ENCODE assay signal across 10 cellular contexts in genomic region chr18:35588995-35589394, GRCh38. TPM values are rescaled to one million over a fixed set of nuclear protein-coding genes. Genes with fewer than 3 reads are reported as not detected.
DNase-seq lines count a peak whose midpoint lies in the region; ATAC-seq, FAIRE-seq and TF ChIP-seq lines count a peak whose summit lies in the region.
"Had no signal": no experiment of that assay in that cellular context is flagged by ENCODE, and none has a peak within 500 bp of the region (broad histone marks: within the 10 kb centered on the region; RNA-seq: fewer than 3 reads in every experiment).

No MANE protein-coding gene starts in this region.

- DNase-seq in GM10248 (ENCODE audit: extremely low spot score) (peak; percentile 26), iPS-NIHi11 (ENCODE audit: low spot score) (peak; percentile 32), tibial artery (no peak), GM12892 (ENCODE audit: insufficient read length) (no peak)
- peak; percentile 14 for DNase-seq in activated CD4-positive, alpha-beta T cell treated with anti-CD3 and anti-CD28 coated beads, Interleukin-2, amount 50 U/mL, for 1 hour
- DNase-seq: adrenal gland, NCI-H446 had no signal

- FAIRE-seq in GM12892 (lab: Jason Lieb, UNC) = no peak

- no peaks in the 10 kb centered on the region for H3K36me3 ChIP-seq in tibial artery
- H3K36me3 ChIP-seq: adrenal gland had no signal

- intact Hi-C loops in tibial artery (cut with DNase I; ENCODE audit: low total_unique reads) = loop anchor here (10.0 kb wide), 1 partner anchor 204 kb away; no protein-coding TSS in a partner anchor

- POLR2A ChIA-PET in GM10248 (lab: Yijun Ruan, JAX) = no interaction called here

- CTCF ChIA-PET in GM10248 (lab: Yijun Ruan, JAX) = interaction anchor here (0.9 to 1.2 kb wide), 3 partner anchors 20 to 120 kb away, joined by 3 to 4 read pairs (median 3); no protein-coding TSS in a partner anchor

- peak; percentile 38 for ATAC-seq in GM19035 (IDR thresholded peaks at IDR 0.05; ENCODE audit: unreplicated experiment)
- ATAC-seq in GM19397 (IDR thresholded peaks at IDR 0.05; ENCODE audit: unreplicated experiment) = no peak
- ATAC-seq: SK-N-SH treated with all-trans-retinoic acid at 6 μM for 48 hours had no signal

- no peaks in the 10 kb centered on the region for H3K27me3 ChIP-seq in tibial artery
- H3K27me3 ChIP-seq: adrenal gland had no signal

- peaks cover 0 to 3% (median 0%) of the 10 kb centered on the region in 4 donors for H3K4me1 ChIP-seq in tibial artery
- H3K4me1 ChIP-seq: adrenal gland had no signal

- TF ChIP-seq CTCF in GM10248 (IDR thresholded peaks at IDR 0.05; ENCODE audit: control extremely low read depth, extremely low read depth, low read depth, missing control alignments) (no peak), tibial artery (IDR thresholded peaks at IDR 0.05) (no peak)

- peaks cover 0 to 6% (median 0%) of the 10 kb centered on the region in 3 donors for H3K9me3 ChIP-seq in tibial artery

- no peak overlapping the region for H3K27ac ChIP-seq in tibial artery
- H3K27ac ChIP-seq: adrenal gland had no signal

- TF ChIP-seq POLR2A in GM12892 (IDR thresholded peaks at IDR 0.05; ENCODE audit: low read depth, low read length) = no peak

- no peak overlapping the region for H3K4me3 ChIP-seq in tibial artery
- H3K4me3 ChIP-seq: adrenal gland had no signal

RNA-seq across cellular contexts. Expression of gene GALNT1, which starts 7.5 kb away (rescaled TPM):
- polyA plus RNA-seq in GM12892 (2012; ENCODE audit: missing spikeins) = 22.2 TPM

Comparison
In these comparisons a context has a peak if more than half of its experiments do, and no peak if none do; other contexts are left out.
1. DNase-seq: peak in GM10248 (single experiment), activated CD4-positive, alpha-beta T cell treated with anti-CD3 and anti-CD28 coated beads, Interleukin-2, amount 50 U/mL, for 1 hour (single experiment) and iPS-NIHi11 (single experiment); none in tibial artery (0 of 2) and GM12892 (single experiment).